Comparison of ENCODE assay signal across 8 cellular contexts in the genomic region with DNA sequence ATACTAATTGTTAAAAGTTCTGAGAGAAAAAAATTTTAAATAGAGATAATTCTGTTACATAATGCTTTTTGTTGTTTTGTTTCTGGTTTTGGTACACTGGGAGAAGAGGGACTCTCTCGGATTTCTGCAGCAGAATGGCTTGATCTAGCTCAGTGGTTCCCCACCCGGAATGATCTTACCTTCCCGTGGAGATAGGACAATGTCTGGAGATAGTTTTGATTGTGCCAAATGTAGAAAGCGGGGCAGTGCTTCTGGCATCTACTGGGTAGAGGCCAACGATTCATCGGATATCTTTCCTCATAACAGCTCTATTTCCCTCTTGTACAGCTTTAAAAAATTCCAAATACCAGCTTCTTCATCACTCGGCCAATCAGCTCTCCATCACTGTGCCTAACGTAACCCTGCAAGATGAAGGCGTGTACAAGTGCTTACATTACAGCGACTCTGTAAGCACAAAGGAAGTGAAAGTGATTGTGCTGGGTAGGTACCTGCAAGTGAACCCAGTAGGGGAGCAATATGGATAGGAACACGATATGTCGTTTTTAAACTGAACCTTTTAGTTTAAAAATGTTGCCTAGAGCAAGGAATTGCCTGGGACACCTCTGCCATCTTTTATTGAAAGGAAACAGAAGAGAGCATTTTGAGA.
DNase-seq lines count a peak whose midpoint lies in the region; ATAC-seq and TF ChIP-seq lines count a peak whose summit lies in the region.

No MANE protein-coding gene starts in this region.

- peaks cover 0 to 25% of the 10 kb centered on the region in 2 donors for H3K27me3 ChIP-seq in tibial artery

- peak; percentile 59 for ATAC-seq in GM18861 (IDR thresholded peaks at IDR 0.05; ENCODE audit: unreplicated experiment)
- ATAC-seq in HG03432 (IDR thresholded peaks at IDR 0.05; ENCODE audit: unreplicated experiment), result peak; percentile 67
- no peak for ATAC-seq in HG02642 (IDR thresholded peaks at IDR 0.05; ENCODE audit: poor library complexity, unreplicated experiment)
- ATAC-seq in GM21367 (IDR thresholded peaks at IDR 0.05; ENCODE audit: unreplicated experiment), result no peak

- H3K4me3 ChIP-seq in tibial artery, result no peak overlapping the region

- intact Hi-C loops in tibial artery (cut with DNase I; ENCODE audit: low total_unique reads), result loop anchor here (5.0 kb wide), 1 partner anchor 224 kb away; no protein-coding TSS in a partner anchor

- H3K4me1 ChIP-seq in tibial artery, result no peaks in the 10 kb centered on the region

- no peaks in the 10 kb centered on the region for H3K36me3 ChIP-seq in tibial artery

- TF ChIP-seq CTCF in tibial artery (IDR thresholded peaks at IDR 0.05), result no peak

- H3K9me3 ChIP-seq in tibial artery, result no peaks in the 10 kb centered on the region

- DNase-seq in CD1c-positive myeloid dendritic cell (ENCODE audit: extremely low spot score), result peak; percentile 45
- DNase-seq in NCI-H526 (lab: John Stamatoyannopoulos, UW), result no peak
- DNase-seq in tibial artery, result no peak

- H3K27ac ChIP-seq in angular gyrus (ENCODE audit: low read depth, low read length) (peak overlapping the region; percentile 52), tibial artery (no peak overlapping the region)

Comparison
In these comparisons a context has a peak if more than half of its experiments do, and no peak if none do; other contexts are left out.
1. ATAC-seq: peak in GM18861 (single experiment) and HG03432 (single experiment); none in HG02642 (single experiment) and GM21367 (single experiment).